11 cellular contexts compared by ENCODE assay signal in the genomic region with DNA sequence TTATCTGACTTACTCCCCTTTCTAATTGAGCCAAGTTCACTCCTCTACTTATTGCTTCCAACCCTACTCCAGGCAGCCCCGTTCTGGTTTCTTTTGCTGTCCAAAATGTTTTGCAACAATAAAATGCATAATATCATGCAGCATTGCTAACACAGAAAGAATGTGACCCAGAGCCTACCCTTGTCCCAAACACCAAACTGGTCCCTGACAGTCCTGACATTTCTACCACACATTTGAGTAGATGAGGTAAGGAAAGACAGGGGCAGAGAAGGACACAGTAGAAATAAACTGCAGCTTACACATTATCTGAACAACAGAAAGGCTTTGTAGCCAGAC. TPM values are rescaled to one million over a fixed set of nuclear protein-coding genes. Genes with fewer than 3 reads are reported as not detected.
DNase-seq lines count a peak whose midpoint lies in the region; ATAC-seq and TF ChIP-seq lines count a peak whose summit lies in the region.
"Had no signal": no experiment of that assay in that cellular context is flagged by ENCODE, and none has a peak within 500 bp of the region (broad histone marks: within the 10 kb centered on the region; RNA-seq: fewer than 3 reads in every experiment).

No MANE protein-coding gene starts in this region.

- peak overlapping the region; percentile 48 for H3K9ac ChIP-seq in PC-3 (ENCODE audit: low read length)

- H3K27ac ChIP-seq in ACC112 (ENCODE audit: low read depth, low read length) (peak overlapping the region; percentile 18; the same call in 1 of the 2 replicates), PC-3 (ENCODE audit: low read length) (peak overlapping the region; percentile 80)

- POLR2A ChIA-PET in PC-3 (lab: Charles Lee; ENCODE audit: unreplicated experiment): no interaction called here

- H3K79me2 ChIP-seq in ACC112 (ENCODE audit: control insufficient read depth, insufficient read depth, low read length, unreplicated experiment) (no peaks in the 10 kb centered on the region), PC-3 (ENCODE audit: low read length) (no peaks in the 10 kb centered on the region)

- no peaks in the 10 kb centered on the region for H3K36me3 ChIP-seq in ACC112 (ENCODE audit: insufficient read depth, low read length)
- no peaks in the 10 kb centered on the region for H3K36me3 ChIP-seq in PC-3 (ENCODE audit: low read depth, low read length)
- H3K36me3 ChIP-seq: HAP-1 had no signal

- BruUV-seq in PC-3 (replicated peaks; lab: Mats Ljungman, UMichigan): no TSS peak

- H3K9me2 ChIP-seq in PC-3 (replicated peaks; ENCODE audit: low read length): no peaks in the 10 kb centered on the region

- DNase-seq in PC-3: peak; percentile 69
- DNase-seq in fibroblast of peridontal ligament (ENCODE audit: extremely low read depth): peak; percentile 38
- peak; percentile 21 for DNase-seq in myocyte (ENCODE audit: low read depth)
- no peak for DNase-seq in GM19238 (ENCODE audit: insufficient read length, low spot score)
- no peak for DNase-seq in H4 (ENCODE audit: low spot score)
- no peak for DNase-seq in RPMI8226
- DNase-seq: activated CD4-positive, alpha-beta T cell treated with anti-CD3 and anti-CD28 coated beads for 48 hours had no signal

- H3K4me3 ChIP-seq in ACC112 (ENCODE audit: low read depth, low read length) (no peak overlapping the region), PC-3 (ENCODE audit: low read length) (peak overlapping the region; percentile 45)
- H3K4me3 ChIP-seq: HAP-1 had no signal

- H3F3A ChIP-seq in PC-3 (ENCODE audit: low read length, unreplicated experiment): no peaks in the 10 kb centered on the region

- H3K27me3 ChIP-seq in ACC112 (ENCODE audit: insufficient read depth, low read length) (peaks cover 1% of the 10 kb centered on the region; the same call in 1 of the 2 replicates), PC-3 (ENCODE audit: low read length) (no peaks in the 10 kb centered on the region)

- ATAC-seq in PC-3 (peak; percentile 5), HG02885 (IDR thresholded peaks at IDR 0.05; ENCODE audit: poor library complexity, unreplicated experiment) (no peak)

- no peaks in the 10 kb centered on the region for H3K9me3 ChIP-seq in PC-3 (ENCODE audit: low read length)
- H3K9me3 ChIP-seq: HAP-1 had no signal

- peak overlapping the region; percentile 77 for H3K4me2 ChIP-seq in PC-3 (ENCODE audit: low read length)

- H3K4me1 ChIP-seq in ACC112 (ENCODE audit: control insufficient read depth, insufficient read depth, low read length, unreplicated experiment): peaks cover 22% of the 10 kb centered on the region
- H3K4me1 ChIP-seq in PC-3 (ENCODE audit: insufficient read depth, low read length): peaks cover 23% of the 10 kb centered on the region
- H3K4me1 ChIP-seq: HAP-1 had no signal

- CTCF ChIA-PET in PC-3 (lab: Charles Lee): no interaction called here

- no peaks in the 10 kb centered on the region for H4K20me1 ChIP-seq in PC-3 (ENCODE audit: low read length)

- intact Hi-C loops in PC-3 (cut with micrococcal nuclease): loop anchor here (5.0 kb wide), 1 partner anchor 80 kb away; no protein-coding TSS in a partner anchor

- TF ChIP-seq CTCF in PC-3 (conservative IDR thresholded peaks at IDR 0.05; ENCODE audit: low read depth, low read length): no peak

- no peak overlapping the region for H2AFZ ChIP-seq in ACC112 (ENCODE audit: low read length, unreplicated experiment)
- 0 out of 2 replicates have a peak overlapping the region, but pooled peaks have one; percentile 20 for H2AFZ ChIP-seq in PC-3 (ENCODE audit: low read length)

RNA-seq across cellular contexts. Expression of gene SOX9, which starts 31.5 kb away (rescaled TPM):
- total RNA-seq in PC-3 (2014; rRNA removed) (119 and 151 TPM in 2 replicates), myocyte (2.4 and 2.7 TPM in 2 replicates)
- 4.4 TPM for polyA plus RNA-seq in myocyte (2012)
- total RNA-seq in H4 (2014; rRNA removed; shearing (Covaris generic)): 13.9 and 15.8 TPM in 2 replicates
- total RNA-seq: B cell had no signal

Comparison
In these comparisons a context has a peak if more than half of its experiments do, and no peak if none do; other contexts are left out.
1. DNase-seq: peak in PC-3 (single experiment), fibroblast of peridontal ligament (single experiment) and myocyte (single experiment); none in GM19238 (single experiment), H4 (single experiment) and RPMI8226 (single experiment).